2 cellular contexts compared by ENCODE assay signal in the genomic region with DNA sequence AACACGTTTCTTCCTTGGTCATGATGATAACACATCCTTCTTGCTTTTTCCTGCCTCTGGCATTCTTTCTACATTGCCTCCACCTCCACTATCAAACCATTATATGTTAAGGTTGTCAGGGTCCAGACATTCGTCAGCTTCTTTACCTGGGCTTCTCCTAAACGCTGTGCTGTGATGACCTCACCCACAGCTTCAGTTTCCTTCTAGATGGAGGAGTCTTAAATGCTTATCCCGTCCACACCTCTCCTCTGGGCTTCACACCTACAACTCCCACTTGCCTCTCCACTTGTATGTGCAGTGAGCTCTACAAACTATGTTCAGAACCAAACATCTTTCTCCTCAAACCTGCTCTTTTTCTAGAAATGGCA.
TF ChIP-seq lines count a peak whose summit lies in the region.

No MANE protein-coding gene starts in this region.

TF ChIP-seq in HCT116, 20 proteins besides CTCF, POLR2A, EP300 and RAD21 (continued from another document):
- TF ChIP-seq CBX3 (IDR thresholded peaks at IDR 0.05; ENCODE audit: low read depth): no peak
- no peak for TF ChIP-seq EZH2 (IDR thresholded peaks at IDR 0.05)
- no peak for TF ChIP-seq POLR2AphosphoS5 (IDR thresholded peaks at IDR 0.05; ENCODE audit: low read depth, low read length)

TF ChIP-seq in GM12878, 131 proteins besides CTCF, POLR2A, EP300 and RAD21:
- TF ChIP-seq, protein P1, sequence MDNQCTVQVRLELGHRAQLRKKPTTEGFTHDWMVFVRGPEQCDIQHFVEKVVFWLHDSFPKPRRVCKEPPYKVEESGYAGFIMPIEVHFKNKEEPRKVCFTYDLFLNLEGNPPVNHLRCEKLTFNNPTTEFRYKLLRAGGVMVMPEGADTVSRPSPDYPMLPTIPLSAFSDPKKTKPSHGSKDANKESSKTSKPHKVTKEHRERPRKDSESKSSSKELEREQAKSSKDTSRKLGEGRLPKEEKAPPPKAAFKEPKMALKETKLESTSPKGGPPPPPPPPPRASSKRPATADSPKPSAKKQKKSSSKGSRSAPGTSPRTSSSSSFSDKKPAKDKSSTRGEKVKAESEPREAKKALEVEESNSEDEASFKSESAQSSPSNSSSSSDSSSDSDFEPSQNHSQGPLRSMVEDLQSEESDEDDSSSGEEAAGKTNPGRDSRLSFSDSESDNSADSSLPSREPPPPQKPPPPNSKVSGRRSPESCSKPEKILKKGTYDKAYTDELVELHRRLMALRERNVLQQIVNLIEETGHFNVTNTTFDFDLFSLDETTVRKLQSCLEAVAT (IDR thresholded peaks at IDR 0.05): 0 out of 2 replicates have a peak, but pooled peaks have one; percentile 35
- TF ChIP-seq HDGF (IDR thresholded peaks at IDR 0.05): peak; percentile 77; the same call in 1 of the 2 replicates
- TF ChIP-seq SMAD5 (IDR thresholded peaks at IDR 0.05; ENCODE audit: low read depth): no peak; the same call in 1 of the 2 replicates
- 0 out of 2 replicates have a peak, but pooled peaks have one; percentile 34 for TF ChIP-seq PRDM15 (CRISPR knock-in tag; IDR thresholded peaks at IDR 0.05)
- TF ChIP-seq DPF2 (IDR thresholded peaks at IDR 0.05): no peak
- TF ChIP-seq POLR2AphosphoS5 (IDR thresholded peaks at IDR 0.05; ENCODE audit: low read length): peak; percentile 35; the same call in 1 of the 2 replicates
- peak; percentile 4; the same call in 1 of the 2 replicates for TF ChIP-seq NBN (IDR thresholded peaks at IDR 0.05)
